In genomic region chr6:10414766-10415592, GRCh38 we compare ENCODE assay signal across 8 cellular contexts. TPM values are rescaled to one million over a fixed set of nuclear protein-coding genes. Genes with fewer than 3 reads are reported as not detected.
DNase-seq lines count a peak whose midpoint lies in the region; ATAC-seq and TF ChIP-seq lines count a peak whose summit lies in the region.

TFAP2A (minus strand) TSS chr6:10415074; CDS start chr6:10414991, 83 bp downstream.

- peaks cover 9 to 33% of the 10 kb centered on the region in 2 donors for H3K4me1 ChIP-seq in ascending aorta
- peaks cover 19 to 25% of the 10 kb centered on the region in 2 donors for H3K4me1 ChIP-seq in adrenal gland (replicated peaks in 1 of 2)

- DNase-seq in AG20443 (ENCODE audit: low spot score): peak; percentile 58
- peak; percentile 61 for DNase-seq in HK-2 (ENCODE audit: unreplicated experiment)
- no peak for DNase-seq in ascending aorta (ENCODE audit: low spot score in 2 of 2)
- DNase-seq in memory B cell (ENCODE audit: low spot score in 2 of 2): no peak
- DNase-seq in adrenal gland: no peak
- DNase-seq in hippocampal formation (lab: John Stamatoyannopoulos, UW): no peak
- DNase-seq in NAMALWA (ENCODE audit: low spot score): no peak

- peak within 1 kb of the TSS; percentile 12 to 89 for H3K4me3 ChIP-seq in ascending aorta
- H3K4me3 ChIP-seq in adrenal gland: peak within 1 kb of the TSS in 1 of 4 donors; percentile 17

- H3K27me3 ChIP-seq in ascending aorta (peaks cover 44% of the 10 kb centered on the region), adrenal gland (peaks cover 84% of the 10 kb centered on the region)

- ATAC-seq in memory B cell (ENCODE audit: low read depth): no peak
- ATAC-seq in GM19035 (IDR thresholded peaks at IDR 0.05; ENCODE audit: unreplicated experiment): no peak

- peaks cover 10% of the 10 kb centered on the region for H3K9me3 Mint-ChIP-seq in memory B cell

- no peak within 1 kb of the TSS for H3K27ac Mint-ChIP-seq in memory B cell

- H3K9me3 ChIP-seq in ascending aorta (no peaks in the 10 kb centered on the region), adrenal gland (replicated peaks in 1 of 3) (no peaks in the 10 kb centered on the region)

- TF ChIP-seq CTCF in ascending aorta (IDR thresholded peaks at IDR 0.05): no peak
- TF ChIP-seq CTCF in adrenal gland (IDR thresholded peaks at IDR 0.05): no peak

- no peak for TF ChIP-seq POLR2A in adrenal gland (IDR thresholded peaks at IDR 0.05)

- peaks cover 12% of the 10 kb centered on the region for H3K36me3 Mint-ChIP-seq in memory B cell

- H3K27me3 Mint-ChIP-seq in memory B cell: peaks cover 40% of the 10 kb centered on the region

- H3K4me3 Mint-ChIP-seq in memory B cell: peak within 1 kb of the TSS; percentile 11

- H3K27ac ChIP-seq in ascending aorta: no peak within 1 kb of the TSS
- H3K27ac ChIP-seq in adrenal gland: no peak within 1 kb of the TSS

- H3K36me3 ChIP-seq in ascending aorta (no peaks in the 10 kb centered on the region), adrenal gland (replicated peaks in 1 of 2) (no peaks in the 10 kb centered on the region)

- H3K4me1 Mint-ChIP-seq in memory B cell: peaks cover 15% of the 10 kb centered on the region

- 4 to 9% (median 6%) methylated on average over 43 to 56 of the region's 56 CpGs for WGBS in adrenal gland, 4 donors

- intact Hi-C loops in ascending aorta (cut with DNase I) (no loop called here), adrenal gland (cut with DNase I) (loop anchor here in 1 of 2 donors (10.0 kb wide), 1 partner anchor 380 kb away; no protein-coding TSS in a partner anchor)

RNA-seq across cellular contexts. Expression of gene TFAP2A, which starts in this region (rescaled TPM):
- total RNA-seq in ascending aorta (0.21 TPM), adrenal gland (under 1 TPM in 6 of 8 donors, not detected in 2; 0.23 to 0.84 (median 0.60) TPM)
- polyA plus RNA-seq in adrenal gland: under 1 TPM; 0.18 to 0.72 (median 0.30) TPM

Comparison
In these comparisons a context has a peak if more than half of its experiments do, and no peak if none do; other contexts are left out.
1. DNase-seq: peak in AG20443 (single experiment) and HK-2 (single experiment); none in ascending aorta (0 of 2), memory B cell (0 of 2), adrenal gland (0 of 7), hippocampal formation (0 of 2) and NAMALWA (single experiment).